26 cellular contexts compared by ENCODE assay signal in genomic region chr20:50359607-50360217, GRCh38.
A peak's percentile ranks its signal among the peaks of the same experiment; 100 is the strongest.
DNase-seq lines count a peak whose midpoint lies in the region; ATAC-seq and TF ChIP-seq lines count a peak whose summit lies in the region.
"Had no signal": no experiment of that assay in that cellular context is flagged by ENCODE, and none has a peak within 500 bp of the region (broad histone marks: within the 10 kb centered on the region; RNA-seq: fewer than 3 reads in every experiment).

No MANE protein-coding gene starts in this region.

- CTCF ChIA-PET in PC-3 (lab: Charles Lee): no interaction called here

- H3K9me3 ChIP-seq in PC-3 (ENCODE audit: low read length): no peaks in the 10 kb centered on the region
- H3K9me3 ChIP-seq in sigmoid colon: no peaks in the 10 kb centered on the region
- H3K9me3 ChIP-seq: gastroesophageal sphincter, vagina had no signal

- DNase-seq in DMS53 (lab: John Stamatoyannopoulos, UW): peak; percentile 30
- no peak for DNase-seq in PC-3
- no peak for DNase-seq in left lobe of liver (ENCODE audit: low spot score)
- peak; percentile 39 for DNase-seq in sigmoid colon
- no peak for DNase-seq in AG08396 (ENCODE audit: low spot score)
- no peak for DNase-seq in COR-L47 (lab: John Stamatoyannopoulos, UW)
- no peak for DNase-seq in T-helper 2 cell
- no peak for DNase-seq in central memory CD4-positive, alpha-beta T cell
- DNase-seq: activated CD4-positive, alpha-beta T cell treated with anti-CD3 and anti-CD28 coated beads for 4 hours; activated CD8-positive, alpha-beta memory T cell treated with anti-CD3 and anti-CD28 coated beads for 24 hours; activated naive CD4-positive, alpha-beta T cell treated with Interleukin-2 at 50 U/mL for 16 hours; activated T-cell treated with anti-CD3 and anti-CD28 coated beads, Interleukin-2, amount 50 U/mL, for 1 hour; amygdala; CD4-positive, alpha-beta T cell; DMS153; GDM1; GM23248; hypothalamus; Karpas-422; RPMI8226; stimulated activated CD4-positive, alpha-beta T cell treated with anti-CD3 and anti-CD28 coated beads, Interleukin-1b, Interleukin-23, amount 100 ng/mL, for 48 hours; substantia nigra had no signal

- H3K27ac ChIP-seq in PC-3 (ENCODE audit: low read length) (no peak overlapping the region), sigmoid colon (no peak overlapping the region)
- H3K27ac ChIP-seq: coronary artery, gastroesophageal sphincter, GM23248, vagina had no signal

- H3K4me3 ChIP-seq in PC-3 (ENCODE audit: low read length): no peak overlapping the region
- no peak overlapping the region for H3K4me3 ChIP-seq in sigmoid colon
- H3K4me3 ChIP-seq: coronary artery, gastroesophageal sphincter, GM23248, vagina had no signal

- POLR2A ChIA-PET in PC-3 (lab: Charles Lee; ENCODE audit: unreplicated experiment): no interaction called here

- H3K27me3 ChIP-seq in PC-3 (ENCODE audit: low read length) (no peaks in the 10 kb centered on the region), sigmoid colon (no peaks in the 10 kb centered on the region)
- H3K27me3 ChIP-seq: gastroesophageal sphincter, vagina had no signal

- 22 to 67% methylated on average over 8 of the region's 8 CpGs for WGBS in sigmoid colon, 2 donors

- no peak overlapping the region for H2AFZ ChIP-seq in PC-3 (ENCODE audit: low read length)
- H2AFZ ChIP-seq: GM23248 had no signal

- H3K79me2 ChIP-seq in PC-3 (ENCODE audit: low read length): no peaks in the 10 kb centered on the region

- no peaks in the 10 kb centered on the region for H3K36me3 ChIP-seq in PC-3 (ENCODE audit: low read depth, low read length)
- no peaks in the 10 kb centered on the region for H3K36me3 ChIP-seq in sigmoid colon
- H3K36me3 ChIP-seq: gastroesophageal sphincter, vagina had no signal

- no peaks in the 10 kb centered on the region for H4K20me1 ChIP-seq in PC-3 (ENCODE audit: low read length)

- BruUV-seq in PC-3 (replicated peaks; lab: Mats Ljungman, UMichigan): no TSS peak

- peaks cover 14% of the 10 kb centered on the region for H3K4me1 ChIP-seq in PC-3 (ENCODE audit: insufficient read depth, low read length)
- no peaks in the 10 kb centered on the region for H3K4me1 ChIP-seq in sigmoid colon
- H3K4me1 ChIP-seq: gastroesophageal sphincter had no signal

- TF ChIP-seq EP300 in sigmoid colon (IDR thresholded peaks at IDR 0.05): no peak

- TF ChIP-seq CTCF in PC-3 (conservative IDR thresholded peaks at IDR 0.05; ENCODE audit: low read depth, low read length) (no peak), sigmoid colon (IDR thresholded peaks at IDR 0.05) (no peak)

- intact Hi-C loops in PC-3 (cut with micrococcal nuclease): no loop called here
- intact Hi-C loops in sigmoid colon (cut with DNase I): no loop called here

- ATAC-seq in PC-3 (no peak), left lobe of liver (peak; percentile 19)
- ATAC-seq: gastroesophageal sphincter, SK-N-SH treated with all-trans-retinoic acid at 6 μM for 48 hours had no signal

- H3K4me2 ChIP-seq in PC-3 (ENCODE audit: low read length): 0 out of 2 replicates have a peak overlapping the region, but pooled peaks have one; percentile 24

- no peak for TF ChIP-seq POLR2A in sigmoid colon (IDR thresholded peaks at IDR 0.05)

- no peaks in the 10 kb centered on the region for H3F3A ChIP-seq in PC-3 (ENCODE audit: low read length, unreplicated experiment)

- no peaks in the 10 kb centered on the region for H3K9me2 ChIP-seq in PC-3 (replicated peaks; ENCODE audit: low read length)

- H3K9ac ChIP-seq in PC-3 (ENCODE audit: low read length): no peak overlapping the region
- H3K9ac ChIP-seq: GM23248 had no signal

Comparison
In these comparisons a context has a peak if more than half of its experiments do, and no peak if none do; other contexts are left out.
1. DNase-seq: peak in DMS53 (single experiment) and sigmoid colon (single experiment); none in PC-3 (single experiment), left lobe of liver (single experiment), AG08396 (single experiment), COR-L47 (single experiment), T-helper 2 cell (0 of 5) and central memory CD4-positive, alpha-beta T cell (single experiment).